In the genomic region with DNA sequence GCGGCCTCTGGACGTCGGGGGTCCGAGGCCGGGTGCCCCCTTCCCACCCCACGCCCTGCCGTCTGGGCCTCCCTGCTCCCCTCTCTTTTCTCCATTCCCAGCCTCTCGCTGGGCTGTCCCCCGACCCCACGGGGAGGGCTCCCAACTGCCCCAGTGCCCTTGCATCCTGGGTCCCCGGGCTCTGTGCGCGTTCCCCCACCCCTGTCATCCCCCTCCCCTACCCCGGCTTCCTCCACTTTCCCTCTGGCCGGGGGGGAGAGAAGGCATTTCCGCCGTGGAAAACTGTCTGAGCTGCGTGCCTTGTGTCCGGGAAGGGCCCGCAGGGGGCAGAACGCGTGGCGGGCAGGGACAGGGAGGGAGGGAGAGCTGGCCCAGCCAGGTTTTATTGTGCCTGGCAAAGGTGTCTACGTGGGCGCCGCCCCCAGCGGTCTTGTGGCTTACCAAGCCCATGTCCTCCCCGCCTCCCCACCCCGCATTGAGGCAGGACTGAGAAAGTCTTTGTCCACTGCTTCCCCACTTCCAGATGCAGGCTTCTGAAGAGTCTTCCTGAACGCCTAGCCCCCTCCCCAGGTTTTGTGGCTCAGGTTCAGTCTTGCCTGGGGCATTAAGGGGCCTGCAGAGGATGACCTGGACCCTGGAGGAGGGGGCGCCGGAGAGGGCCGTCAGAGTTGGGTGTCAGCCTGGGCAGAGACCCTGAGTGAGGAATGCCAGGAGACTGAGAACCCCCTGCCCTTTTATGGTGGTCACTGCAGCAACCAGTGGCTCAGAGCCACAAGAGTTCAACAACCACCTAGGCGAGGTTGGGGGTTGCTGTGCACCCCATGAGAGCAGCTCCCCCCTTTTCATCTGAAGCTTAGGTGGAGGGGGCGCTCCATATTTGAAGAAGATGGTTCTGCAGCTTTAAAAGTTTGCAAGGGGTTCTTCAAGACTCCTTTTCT, we compare ENCODE assay signal across 8 cellular contexts. TPM values are rescaled to one million over a fixed set of nuclear protein-coding genes. Genes with fewer than 3 reads are reported as not detected.
DNase-seq lines count a peak whose midpoint lies in the region; ATAC-seq and TF ChIP-seq lines count a peak whose summit lies in the region.

No MANE protein-coding gene starts in this region.

- H3K27me3 ChIP-seq in OCI-LY3 (ENCODE audit: low read depth, low read length) (no peaks in the 10 kb centered on the region), tibial nerve (peaks cover 0 to 21% of the 10 kb centered on the region in 2 donors)

- H2AFZ ChIP-seq in OCI-LY3 (ENCODE audit: low read depth, low read length): no peak overlapping the region

- H3K27ac Mint-ChIP-seq in central memory CD8-positive, alpha-beta T cell (ENCODE audit: low read depth): peak overlapping the region; percentile 61

- peak overlapping the region; percentile 100 for H3K9ac ChIP-seq in OCI-LY3 (ENCODE audit: low read length)

- H4K20me1 ChIP-seq in OCI-LY3 (ENCODE audit: insufficient read depth, low read length): peaks cover 12% of the 10 kb centered on the region; the same call in 1 of the 2 replicates

- TF ChIP-seq CTCF in GM12864 (IDR thresholded peaks at IDR 0.05; ENCODE audit: low read depth, low read length, missing control alignments): no peak
- TF ChIP-seq CTCF in OCI-LY3 (IDR thresholded peaks at IDR 0.05; ENCODE audit: low read depth, low read length): no peak
- TF ChIP-seq CTCF in tibial nerve (IDR thresholded peaks at IDR 0.05): peak in 1 of 5 experiments; percentile 26

- peaks cover 80% of the 10 kb centered on the region for H3K4me1 ChIP-seq in OCI-LY3 (ENCODE audit: low read length)
- H3K4me1 ChIP-seq in tibial nerve: peaks cover 0 to 67% (median 27%) of the 10 kb centered on the region in 4 donors

- H3K27ac ChIP-seq in OCI-LY3 (ENCODE audit: low read length) (peak overlapping the region; percentile 99), tibial nerve (peak overlapping the region; percentile 8 to 88 (median 86))

- H3K36me3 Mint-ChIP-seq in central memory CD8-positive, alpha-beta T cell (ENCODE audit: insufficient read depth): peaks cover 6% of the 10 kb centered on the region

- ATAC-seq in central memory CD8-positive, alpha-beta T cell (replicated peaks; ENCODE audit: extremely low read depth, poor library complexity, severe bottlenecking): no peak
- ATAC-seq in HG03439 (IDR thresholded peaks at IDR 0.05; ENCODE audit: unreplicated experiment): no peak

- 16 to 18% methylated on average over 31 to 33 of the region's 35 CpGs for WGBS in tibial nerve, 2 donors

- peak overlapping the region; percentile 81 for H3K4me3 Mint-ChIP-seq in central memory CD8-positive, alpha-beta T cell

- TF ChIP-seq EP300 in tibial nerve (IDR thresholded peaks at IDR 0.05): peak in 1 of 2 donors; percentile 24

- H3K27me3 Mint-ChIP-seq in central memory CD8-positive, alpha-beta T cell: peaks cover 17% of the 10 kb centered on the region

- no peaks in the 10 kb centered on the region for H3K9me3 ChIP-seq in OCI-LY3 (ENCODE audit: insufficient read depth, low read length)
- no peaks in the 10 kb centered on the region for H3K9me3 ChIP-seq in tibial nerve

- peaks cover 55% of the 10 kb centered on the region for H3K4me1 Mint-ChIP-seq in central memory CD8-positive, alpha-beta T cell

- peak overlapping the region; percentile 88 for H3K4me3 ChIP-seq in GM12864 (ENCODE audit: low read depth, low read length)
- H3K4me3 ChIP-seq in OCI-LY3 (ENCODE audit: low read length): peak overlapping the region; percentile 100
- H3K4me3 ChIP-seq in tibial nerve: peak overlapping the region; percentile 55 to 91 (median 82)

- H3K36me3 ChIP-seq in OCI-LY3 (replicated peaks; ENCODE audit: low read depth, low read length): peaks cover 33% of the 10 kb centered on the region
- H3K36me3 ChIP-seq in tibial nerve: no peaks in the 10 kb centered on the region

- TF ChIP-seq POLR2A in tibial nerve (IDR thresholded peaks at IDR 0.05): no peak

- H3K4me2 ChIP-seq in OCI-LY3 (ENCODE audit: low read length): peak overlapping the region; percentile 96

- no peaks in the 10 kb centered on the region for H3K9me3 Mint-ChIP-seq in central memory CD8-positive, alpha-beta T cell

- peaks cover 75% of the 10 kb centered on the region for H3K79me2 ChIP-seq in OCI-LY3 (ENCODE audit: low read length)

- no peak for DNase-seq in GM12864 (ENCODE audit: low read depth)
- no peak for DNase-seq in central memory CD8-positive, alpha-beta T cell (ENCODE audit: low spot score in 2 of 2)
- DNase-seq in medulla oblongata (ENCODE audit: extremely low spot score): peak; percentile 66
- DNase-seq in tibial nerve (ENCODE audit: low spot score in 2 of 2): no peak
- DNase-seq in NCI-H526 treated with DMSO at 0.1 percent for 48 hours (lab: John Stamatoyannopoulos, UW): no peak
- no peak for DNase-seq in NOMO-1 treated with dmso at 0.1 percent for 144 hours (lab: John Stamatoyannopoulos, UW; ENCODE audit: unreplicated experiment)

RNA-seq across cellular contexts. Expression of a gene that starts 1.3 kb away (rescaled TPM):
- 100 to 1,000 TPM in 3 of 4 donors, 10 to 100 TPM in 1; 80.1 to 146 (median 128) TPM for total RNA-seq in tibial nerve

RNA-seq across cellular contexts. Expression of a gene that starts 59.0 kb away (rescaled TPM):
- total RNA-seq in tibial nerve: under 1 TPM in 1 of 4 donors, not detected in 3; 0.21 TPM
